In genomic region chr14:23559010-23559920, GRCh38 we compare ENCODE assay signal across 1 cellular context.
TF ChIP-seq lines count a peak whose summit lies in the region.

No MANE protein-coding gene starts in this region.

TF ChIP-seq in GM12878, 131 proteins besides CTCF, POLR2A, EP300 and RAD21 (continued from another document):
- TF ChIP-seq RB1 (IDR thresholded peaks at IDR 0.05; ENCODE audit: borderline replicate concordance) (peak; percentile 52; the same call in 1 of the 2 replicates), MEF2B (IDR thresholded peaks at IDR 0.05; ENCODE audit: partially characterized antibody, poor library complexity, severe bottlenecking) (peak; percentile 76), KDM1A (IDR thresholded peaks at IDR 0.05; ENCODE audit: borderline replicate concordance) (no peak), SUZ12 (IDR thresholded peaks at IDR 0.05; ENCODE audit: unreplicated experiment) (no peak), YY1 (IDR thresholded peaks at IDR 0.05; ENCODE audit: low read depth, low read length) (peak; percentile 55), ZNF217 (IDR thresholded peaks at IDR 0.05) (no peak), SRF (IDR thresholded peaks at IDR 0.05; ENCODE audit: low read depth in 2 of 2, low read length in 2 of 2) (0 out of 4 replicates have a peak, but pooled peaks of 1 of the 2 experiments have one; percentile 64), SP1 (IDR thresholded peaks at IDR 0.05; ENCODE audit: low read depth, low read length) (no peak), RUNX3 (IDR thresholded peaks at IDR 0.05; ENCODE audit: low read length) (peak; percentile 20; the same call in 1 of the 2 replicates), JUND (IDR thresholded peaks at IDR 0.05; ENCODE audit: low read depth, low read length) (no peak), CEBPZ (IDR thresholded peaks at IDR 0.05; ENCODE audit: low read depth, low read length) (no peak), GABPA (IDR thresholded peaks at IDR 0.05; ENCODE audit: low read depth) (no peak), ZBTB4 (CRISPR knock-in tag; IDR thresholded peaks at IDR 0.05) (no peak), PML (IDR thresholded peaks at IDR 0.05; ENCODE audit: low read length) (no peak), ASH2L (IDR thresholded peaks at IDR 0.05; ENCODE audit: borderline replicate concordance, low read depth) (no peak), SUPT20H (IDR thresholded peaks at IDR 0.05; ENCODE audit: borderline replicate concordance, control insufficient read depth, low read depth, low read length) (no peak), E2F4 (IDR thresholded peaks at IDR 0.05; ENCODE audit: low read depth, low read length) (no peak), MTA3 (IDR thresholded peaks at IDR 0.05; ENCODE audit: borderline replicate concordance, low read length) (no peak), GATAD2B (conservative IDR thresholded peaks at IDR 0.05; ENCODE audit: low read depth) (no peak), CBX5 (IDR thresholded peaks at IDR 0.05; ENCODE audit: low read depth) (no peak), REST (IDR thresholded peaks at IDR 0.05; ENCODE audit: low read depth, low read length) (no peak), USF2 (IDR thresholded peaks at IDR 0.05; ENCODE audit: borderline replicate concordance, low read depth, low read length) (no peak), SMC3 (IDR thresholded peaks at IDR 0.05; ENCODE audit: borderline replicate concordance, low read length) (peak; percentile 77)
TF ChIP-seq in GM12878: peak in this region for 8.
